ENCODE assay signal across 29 cellular contexts in the genomic region with DNA sequence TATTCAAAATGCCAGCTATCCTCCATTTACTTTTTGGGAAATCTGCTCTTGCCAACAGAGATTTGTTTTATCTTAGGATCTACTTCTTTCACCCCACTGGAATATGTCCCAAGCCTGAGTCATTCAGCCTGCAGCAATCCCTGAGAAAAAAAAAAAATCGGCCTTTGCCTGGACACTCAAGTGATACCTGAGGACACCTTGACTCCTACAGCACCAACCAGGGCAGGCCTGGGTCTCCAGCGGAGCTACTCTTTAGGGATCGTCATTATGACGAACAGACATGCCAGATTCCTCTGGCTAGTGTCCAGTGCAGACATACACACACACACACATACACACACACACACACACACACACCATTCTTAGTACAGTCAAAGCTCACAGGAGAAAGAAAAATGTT. TPM values are rescaled to one million over a fixed set of nuclear protein-coding genes. Genes with fewer than 3 reads are reported as not detected.
DNase-seq lines count a peak whose midpoint lies in the region; ATAC-seq and TF ChIP-seq lines count a peak whose summit lies in the region.
"Had no signal": no experiment of that assay in that cellular context is flagged by ENCODE, and none has a peak within 500 bp of the region (broad histone marks: within the 10 kb centered on the region; RNA-seq: fewer than 3 reads in every experiment).

No MANE protein-coding gene starts in this region.

- H3K27ac ChIP-seq in breast epithelium (no peak overlapping the region), foreskin keratinocyte (peak overlapping the region; percentile 55), A673 (ENCODE audit: low read depth, low read length, poor library complexity, severe bottlenecking) (no peak overlapping the region)
- H3K27ac ChIP-seq: 22Rv1, cardiac muscle cell, dorsolateral prefrontal cortex, thoracic aorta had no signal

- H3K4me3 Mint-ChIP-seq in MCF 10A (ENCODE audit: unreplicated experiment): no peak overlapping the region
- H3K4me3 Mint-ChIP-seq: activated CD4-positive, alpha-beta memory T cell treated with anti-CD3 and anti-CD28 coated beads, Interleukin-2, amount 10 ng/mL, durations not matched to agents 7 days and 5 days had no signal

- H3K27me3 ChIP-seq in breast epithelium: no peaks in the 10 kb centered on the region
- H3K27me3 ChIP-seq in foreskin keratinocyte: no peaks in the 10 kb centered on the region
- no peaks in the 10 kb centered on the region for H3K27me3 ChIP-seq in A673 (replicated peaks; ENCODE audit: insufficient read depth, low read depth, low read length, poor library complexity)
- H3K27me3 ChIP-seq: cardiac muscle cell had no signal

- CTCF ChIA-PET in MCF 10A (lab: Yijun Ruan, JAX) (interaction anchor here (4.1 kb wide), 1 partner anchor 21 kb away, joined by 18 read pairs; the partner anchor contains the start of gene UGT1A5), A673 (lab: Charles Lee) (no interaction called here)

- no peaks in the 10 kb centered on the region for H3K9me3 Mint-ChIP-seq in MCF 10A (ENCODE audit: unreplicated experiment)
- H3K9me3 Mint-ChIP-seq: activated CD4-positive, alpha-beta memory T cell treated with anti-CD3 and anti-CD28 coated beads, Interleukin-2, amount 10 ng/mL, durations not matched to agents 7 days and 5 days had no signal

- H3K36me3 ChIP-seq in breast epithelium (no peaks in the 10 kb centered on the region), A673 (ENCODE audit: insufficient read depth, low read length, poor library complexity, severe bottlenecking) (no peaks in the 10 kb centered on the region)
- H3K36me3 ChIP-seq: cardiac muscle cell, thoracic aorta had no signal

- no peaks in the 10 kb centered on the region for H3K27me3 Mint-ChIP-seq in MCF 10A (ENCODE audit: insufficient read depth, unreplicated experiment)

- TF ChIP-seq CTCF in MCF 10A (IDR thresholded peaks at IDR 0.05; ENCODE audit: unreplicated experiment) (no peak), breast epithelium (IDR thresholded peaks at IDR 0.05) (no peak), cardiac fibroblast (IDR thresholded peaks at IDR 0.05; ENCODE audit: low read depth, low read length) (no peak), foreskin keratinocyte (conservative IDR thresholded peaks at IDR 0.05) (no peak), A673 (conservative IDR thresholded peaks at IDR 0.05; ENCODE audit: low read depth, low read length) (no peak)

- BruUV-seq in MCF 10A (replicated peaks; lab: Mats Ljungman, UMichigan) (no TSS peak), A673 (replicated peaks; lab: Mats Ljungman, UMichigan) (no TSS peak)

- H3K27ac Mint-ChIP-seq in MCF 10A (ENCODE audit: low read depth, unreplicated experiment): peak overlapping the region; percentile 86
- H3K27ac Mint-ChIP-seq: activated CD4-positive, alpha-beta memory T cell treated with anti-CD3 and anti-CD28 coated beads, Interleukin-2, amount 10 ng/mL, durations not matched to agents 7 days and 5 days had no signal

- no peaks in the 10 kb centered on the region for H3K9me3 ChIP-seq in breast epithelium
- H3K9me3 ChIP-seq in A673 (ENCODE audit: low read depth, low read length, poor library complexity, severe bottlenecking): no peaks in the 10 kb centered on the region
- H3K9me3 ChIP-seq: thoracic aorta had no signal

- no peak overlapping the region for H3K4me3 ChIP-seq in breast epithelium
- H3K4me3 ChIP-seq in cardiac fibroblast (replicated peaks in 1 of 2; ENCODE audit: low read depth in 2 of 2, low read length in 2 of 2): no peak overlapping the region
- H3K4me3 ChIP-seq in A673 (ENCODE audit: low read depth, low read length, poor library complexity, severe bottlenecking): no peak overlapping the region
- H3K4me3 ChIP-seq: cardiac muscle cell, dorsolateral prefrontal cortex, thoracic aorta had no signal

- intact Hi-C loops in MCF 10A (cut with micrococcal nuclease) (no loop called here), breast epithelium (cut with DNase I; ENCODE audit: low total_unique reads) (no loop called here), A673 (cut with micrococcal nuclease; ENCODE audit: unreplicated experiment) (no loop called here)

- no peaks in the 10 kb centered on the region for H3K36me3 Mint-ChIP-seq in MCF 10A (ENCODE audit: insufficient read depth, unreplicated experiment)

- TF ChIP-seq POLR2A in breast epithelium (IDR thresholded peaks at IDR 0.05): no peak

- H3K4me1 Mint-ChIP-seq in MCF 10A (ENCODE audit: insufficient read depth, unreplicated experiment): peaks cover 30% of the 10 kb centered on the region
- H3K4me1 Mint-ChIP-seq: activated CD4-positive, alpha-beta memory T cell treated with anti-CD3 and anti-CD28 coated beads, Interleukin-2, amount 10 ng/mL, durations not matched to agents 7 days and 5 days had no signal

- DNase-seq in MCF 10A (ENCODE audit: unreplicated experiment) (peak; percentile 95), breast epithelium (ENCODE audit: low spot score in 2 of 2) (no peak), cardiac fibroblast (ENCODE audit: low read depth in 2 of 2) (peak; percentile 18 to 64), foreskin keratinocyte (peak; percentile 76 to 93), A673 (ENCODE audit: low spot score) (no peak), HCEC 1CT (no peak)
- DNase-seq: activated CD4-positive, alpha-beta memory T cell treated with anti-CD3 and anti-CD28 coated beads, Interleukin-2, amount 10 ng/mL, durations not matched to agents 7 days and 5 days; activated CD4-positive, CD25-positive, alpha-beta regulatory T cell; activated gamma-delta T cell; activated T-cell treated with anti-CD3 and anti-CD28 coated beads for 4 hours; DMS79; dorsolateral prefrontal cortex; Kasumi-1; kidney; NCI-H2081 treated with DMSO at 0.1 percent for 48 hours; NCI-H524; retina; stimulated activated CD4-positive, alpha-beta T cell treated with anti-CD3 and anti-CD28 coated beads, Interleukin-2, amount 100 ng/mL, for 48 hours; stimulated activated naive CD4-positive, alpha-beta T cell had no signal

- POLR2A ChIA-PET in MCF 10A (lab: Yijun Ruan, JAX) (interaction anchor here (0.6 to 4.6 kb wide), 21 partner anchors 9 to 824 kb away, joined by 3 to 91 read pairs (median 5); partner anchors contain the start of genes UGT1A5, UGT1A7 and USP40), A673 (lab: Charles Lee; ENCODE audit: low non-redundant PET) (no interaction called here)

- H3K4me1 ChIP-seq in breast epithelium (no peaks in the 10 kb centered on the region), foreskin keratinocyte (peaks cover 24% of the 10 kb centered on the region), A673 (ENCODE audit: insufficient read depth, low read length, poor library complexity, severe bottlenecking) (no peaks in the 10 kb centered on the region)

- peak; percentile 42 for ATAC-seq in foreskin keratinocyte
- ATAC-seq in HG03159 (IDR thresholded peaks at IDR 0.05; ENCODE audit: unreplicated experiment): no peak
- ATAC-seq in HG03280 (IDR thresholded peaks at IDR 0.05; ENCODE audit: unreplicated experiment): no peak

RNA-seq across cellular contexts. Expression of gene UGT1A6, which starts 2.2 kb away (rescaled TPM):
- total RNA-seq in MCF 10A (2022) (0.79 TPM in 1 of 2 replicates, not detected in the other), breast epithelium (not detected), foreskin keratinocyte (14.0 and 15.8 TPM in 2 replicates), A673 (2021) (not detected in 2 replicates)
- polyA plus RNA-seq in foreskin keratinocyte: 7.4 and 9.4 TPM in 2 replicates
- total RNA-seq: activated CD4-positive, alpha-beta memory T cell treated with anti-CD3 and anti-CD28 coated beads, Interleukin-2, amount 10 ng/mL, durations not matched to agents 7 days and 5 days; cardiac muscle cell; dorsolateral prefrontal cortex; lung microvascular endothelial cell; myocyte; thoracic aorta had no signal
- polyA plus RNA-seq: cardiac muscle cell had no signal

RNA-seq across cellular contexts. Expression of gene UGT1A7, which starts 8.7 kb away (rescaled TPM):
- total RNA-seq in MCF 10A (2022): not detected in 2 replicates
- total RNA-seq in breast epithelium: not detected
- total RNA-seq in foreskin keratinocyte: 0.20 and 0.21 TPM in 2 replicates
- 0.10 and 1.2 TPM in 2 replicates for polyA plus RNA-seq in foreskin keratinocyte
- total RNA-seq in A673 (2021): not detected in 2 replicates
- total RNA-seq: activated CD4-positive, alpha-beta memory T cell treated with anti-CD3 and anti-CD28 coated beads, Interleukin-2, amount 10 ng/mL, durations not matched to agents 7 days and 5 days; cardiac muscle cell; dorsolateral prefrontal cortex; epithelial cell of proximal tubule; lung microvascular endothelial cell; myocyte; omental fat pad had no signal
- polyA plus RNA-seq: adipose tissue, cardiac muscle cell had no signal

RNA-seq across cellular contexts. Expression of gene UGT1A9, which starts 18.7 kb away (rescaled TPM):
- total RNA-seq in MCF 10A (2022) (not detected in 2 replicates), breast epithelium (not detected), foreskin keratinocyte (not detected in 2 replicates), A673 (2021) (not detected in 2 replicates)
- not detected in 2 replicates for polyA plus RNA-seq in foreskin keratinocyte
- total RNA-seq: activated CD4-positive, alpha-beta memory T cell treated with anti-CD3 and anti-CD28 coated beads, Interleukin-2, amount 10 ng/mL, durations not matched to agents 7 days and 5 days; cardiac muscle cell; dorsolateral prefrontal cortex; epithelial cell of proximal tubule; lung microvascular endothelial cell; myocyte; omental fat pad; thoracic aorta had no signal
- polyA plus RNA-seq: adipose tissue, cardiac muscle cell had no signal

RNA-seq across cellular contexts. Expression of gene UGT1A5, which starts 22.3 kb away (rescaled TPM):
- total RNA-seq in MCF 10A (2022) (not detected in 2 replicates), breast epithelium (not detected), foreskin keratinocyte (0.53 and 0.82 TPM in 2 replicates), A673 (2021) (not detected in 2 replicates)
- not detected in 2 replicates for polyA plus RNA-seq in foreskin keratinocyte
- total RNA-seq: activated CD4-positive, alpha-beta memory T cell treated with anti-CD3 and anti-CD28 coated beads, Interleukin-2, amount 10 ng/mL, durations not matched to agents 7 days and 5 days; cardiac muscle cell; epithelial cell of proximal tubule; lung microvascular endothelial cell; myocyte; omental fat pad; thoracic aorta had no signal
- polyA plus RNA-seq: cardiac muscle cell had no signal

RNA-seq across cellular contexts. Expression of gene UGT1A4, which starts 28.1 kb away (rescaled TPM):
- 0.12 TPM in 1 of 2 replicates, not detected in the other for total RNA-seq in MCF 10A (2022)
- total RNA-seq in breast epithelium: not detected
- total RNA-seq in foreskin keratinocyte: 0.14 and 0.34 TPM in 2 replicates
- polyA plus RNA-seq in foreskin keratinocyte: 0.06 and 0.07 TPM in 2 replicates
- total RNA-seq in A673 (2021): 0.11 TPM in 1 of 2 replicates, not detected in the other
- total RNA-seq: activated CD4-positive, alpha-beta memory T cell treated with anti-CD3 and anti-CD28 coated beads, Interleukin-2, amount 10 ng/mL, durations not matched to agents 7 days and 5 days; cardiac muscle cell; dorsolateral prefrontal cortex; epithelial cell of proximal tubule; lung microvascular endothelial cell; myocyte; omental fat pad; thoracic aorta had no signal
- polyA plus RNA-seq: adipose tissue, cardiac muscle cell had no signal

Comparison
In these comparisons a context has a peak if more than half of its experiments do, and no peak if none do; other contexts are left out.
1. DNase-seq: peak in MCF 10A (single experiment), cardiac fibroblast (2 of 2) and foreskin keratinocyte (2 of 2); none in breast epithelium (0 of 2), A673 (single experiment) and HCEC 1CT (single experiment).